In genomic region chr1:214514819-214515383, GRCh38 we compare ENCODE assay signal across 18 cellular contexts. TPM values are rescaled to one million over a fixed set of nuclear protein-coding genes. Genes with fewer than 3 reads are reported as not detected.
DNase-seq lines count a peak whose midpoint lies in the region; ATAC-seq and TF ChIP-seq lines count a peak whose summit lies in the region.
"Had no signal": no experiment of that assay in that cellular context is flagged by ENCODE, and none has a peak within 500 bp of the region (broad histone marks: within the 10 kb centered on the region; RNA-seq: fewer than 3 reads in every experiment).

No MANE protein-coding gene starts in this region.

- no peak for TF ChIP-seq POLR2A in gastrocnemius medialis (IDR thresholded peaks at IDR 0.05)

- ATAC-seq in gastrocnemius medialis (no peak), GM19463 (IDR thresholded peaks at IDR 0.05; ENCODE audit: unreplicated experiment) (no peak), HG02870 (IDR thresholded peaks at IDR 0.05; ENCODE audit: unreplicated experiment) (no peak)
- ATAC-seq: mucosa of descending colon had no signal

- H3K27me3 ChIP-seq in iPS-20b (ENCODE audit: insufficient read depth, low read length), result peaks cover 49% of the 10 kb centered on the region; the same call in 1 of the 2 replicates
- H3K27me3 ChIP-seq in gastrocnemius medialis, result no peaks in the 10 kb centered on the region
- H3K27me3 ChIP-seq: BLaER1, dorsolateral prefrontal cortex, esophagus muscularis mucosa, tibial nerve had no signal

- no peak for DNase-seq in gastrocnemius medialis
- DNase-seq in G401 (ENCODE audit: low spot score), result no peak
- DNase-seq: activated naive CD4-positive, alpha-beta T cell treated with anti-CD3 and anti-CD28 coated beads for 36 hours; dorsolateral prefrontal cortex; head of caudate nucleus; MM.1S; mucosa of descending colon; NCI-H2029; NCI-H526; OCI-M1 had no signal

- H3K4me1 ChIP-seq in HEK293 (ENCODE audit: control insufficient read depth, insufficient read depth, low read length) (peaks cover 33% of the 10 kb centered on the region), iPS-20b (ENCODE audit: insufficient read depth, low read length) (peaks cover 31% of the 10 kb centered on the region), gastrocnemius medialis (peaks cover 83 to 85% of the 10 kb centered on the region in 2 donors)
- H3K4me1 ChIP-seq: BLaER1 had no signal

- H3K9ac ChIP-seq in iPS-20b (ENCODE audit: low read depth, low read length), result no peak overlapping the region
- H3K9ac ChIP-seq: BLaER1 had no signal

- intact Hi-C loops in gastrocnemius medialis (cut with DNase I; ENCODE audit: low total_unique reads), result no loop called here

- POLR2A ChIA-PET in HEK293 (lab: Yijun Ruan, JAX), result no interaction called here

- H3K4me3 ChIP-seq in HEK293 (ENCODE audit: low read depth, low read length) (no peak overlapping the region), iPS-20b (ENCODE audit: low read length) (peak overlapping the region; percentile 50; the same call in 1 of the 2 replicates), gastrocnemius medialis (peak overlapping the region in 1 of 4 donors; percentile 19)
- H3K4me3 ChIP-seq: BLaER1, dorsolateral prefrontal cortex, mucosa of descending colon, tibial nerve had no signal

- no peak for TF ChIP-seq CTCF in HEK293 (tag by site-specific recombination; IDR thresholded peaks at IDR 0.05)
- TF ChIP-seq CTCF in VCaP (conservative IDR thresholded peaks at IDR 0.05), result no peak
- no peak for TF ChIP-seq CTCF in gastrocnemius medialis (IDR thresholded peaks at IDR 0.05 in 4 of 5, conservative IDR thresholded peaks at IDR 0.05 in 1 of 5)

- peak overlapping the region; percentile 41 for H3K27ac ChIP-seq in HEK293 (ENCODE audit: extremely low read depth, low read depth, low read length)
- H3K27ac ChIP-seq in VCaP, result peak overlapping the region; percentile 85
- H3K27ac ChIP-seq in iPS-20b (ENCODE audit: low read length), result no peak overlapping the region
- peak overlapping the region in 3 of 4 donors; percentile 4 to 59 (median 50) for H3K27ac ChIP-seq in gastrocnemius medialis
- H3K27ac ChIP-seq: BLaER1, dorsolateral prefrontal cortex, esophagus muscularis mucosa had no signal

- H3K9me3 ChIP-seq in HEK293 (ENCODE audit: control insufficient read depth, insufficient read depth, low read depth, low read length) (no peaks in the 10 kb centered on the region; the same call in 1 of the 2 replicates), iPS-20b (ENCODE audit: insufficient read depth, low read depth, low read length) (peaks cover 13% of the 10 kb centered on the region), gastrocnemius medialis (no peaks in the 10 kb centered on the region)
- H3K9me3 ChIP-seq: esophagus muscularis mucosa, mucosa of descending colon, tibial nerve had no signal

- CTCF ChIA-PET in HEK293 (lab: Yijun Ruan, JAX), result no interaction called here

- in situ Hi-C loops in gastrocnemius medialis (cut with MboI; ENCODE audit: low sequenced_read_pairs in 4 of 4) (no loop called here), G401 (cut with HindIII; ENCODE audit: low sequenced_read_pairs) (no loop called here)

- H3K36me3 ChIP-seq in HEK293 (ENCODE audit: control insufficient read depth in 2 of 2, insufficient read depth in 1 of 2, low read length in 2 of 2) (peaks cover 0 to 3% of the 10 kb centered on the region in 2 experiments; a peak in 1 of 3 replicates), iPS-20b (ENCODE audit: insufficient read depth, low read depth, low read length) (peaks cover 5% of the 10 kb centered on the region; the same call in 1 of the 2 replicates), gastrocnemius medialis (no peaks in the 10 kb centered on the region)
- H3K36me3 ChIP-seq: BLaER1, esophagus muscularis mucosa, tibial nerve had no signal

TF ChIP-seq in HEK293, 187 proteins besides CTCF, POLR2A, EP300 and RAD21 (continues in another document):
- TF ChIP-seq REST (tag by site-specific recombination; IDR thresholded peaks at IDR 0.05) (no peak), YY1 (tag by site-specific recombination; IDR thresholded peaks at IDR 0.05) (no peak), IKZF3 (tag by site-specific recombination; IDR thresholded peaks at IDR 0.05) (peak; percentile 46; the same call in 1 of the 2 replicates), ZEB2 (tag by site-specific recombination; IDR thresholded peaks at IDR 0.05) (peak; percentile 31; the same call in 1 of the 2 replicates), ZFHX2 (tag by site-specific recombination; conservative IDR thresholded peaks at IDR 0.05) (no peak), TSHZ1 (tag by site-specific recombination; IDR thresholded peaks at IDR 0.05; ENCODE audit: borderline replicate concordance) (no peak), ZSCAN4 (tag by site-specific recombination; IDR thresholded peaks at IDR 0.05) (no peak), ZNF600 (tag by site-specific recombination; IDR thresholded peaks at IDR 0.05) (peak; percentile 65), SP2 (tag by site-specific recombination; IDR thresholded peaks at IDR 0.05) (no peak), ZNF776 (tag by site-specific recombination; IDR thresholded peaks at IDR 0.05; ENCODE audit: borderline replicate concordance) (no peak), ZNF747 (tag by site-specific recombination; IDR thresholded peaks at IDR 0.05) (no peak)

RNA-seq across cellular contexts. Expression of gene PTPN14, which starts 36.5 kb away (rescaled TPM):
- total RNA-seq in gastrocnemius medialis, result 10 to 100 TPM; 42.8 to 63.8 (median 50.4) TPM
- 8.9 and 9.7 TPM in 2 replicates for total RNA-seq in G401 (2014; rRNA removed; shearing (Covaris generic))
